13 cellular contexts compared by ENCODE assay signal in genomic region chr2:216300921-216301320, GRCh38.
DNase-seq lines count a peak whose midpoint lies in the region; ATAC-seq and TF ChIP-seq lines count a peak whose summit lies in the region.
"Had no signal": no experiment of that assay in that cellular context is flagged by ENCODE, and none has a peak within 500 bp of the region (broad histone marks: within the 10 kb centered on the region; RNA-seq: fewer than 3 reads in every experiment).

No MANE protein-coding gene starts in this region.

- no peak overlapping the region for H3K27ac ChIP-seq in H9 (ENCODE audit: insufficient read length, low read depth, low read length)
- no peak overlapping the region for H3K27ac ChIP-seq in IMR-90 (ENCODE audit: insufficient read depth, low read length)
- no peak overlapping the region for H3K27ac ChIP-seq in neural progenitor cell
- H3K27ac ChIP-seq in PC-9: no peak overlapping the region
- H3K27ac ChIP-seq: A549, KMS-11 had no signal

- H3K36me3 ChIP-seq in IMR-90 (ENCODE audit: control insufficient read depth, insufficient read depth, low read length) (no peaks in the 10 kb centered on the region), neural progenitor cell (no peaks in the 10 kb centered on the region), PC-9 (ENCODE audit: low read depth) (no peaks in the 10 kb centered on the region)

- H3F3A ChIP-seq in neural progenitor cell (ENCODE audit: low read depth) (peaks cover 24% of the 10 kb centered on the region), PC-9 (ENCODE audit: insufficient read depth, low read depth) (no peaks in the 10 kb centered on the region)

- CTCF ChIA-PET in IMR-90 (lab: Yijun Ruan, JAX) (interaction anchor here (1.2 kb wide), 1 partner anchor 14 kb away, joined by 3 read pairs; no protein-coding TSS in a partner anchor), PC-9 (lab: Charles Lee) (no interaction called here)

- H3K56ac ChIP-seq in H9 (ENCODE audit: insufficient read length, low read depth, low read length) (no peak overlapping the region), IMR-90 (ENCODE audit: extremely low read depth, insufficient read depth, low read length) (no peak overlapping the region)

- H2AFZ ChIP-seq in H9 (ENCODE audit: low read length): no peak overlapping the region
- no peak overlapping the region for H2AFZ ChIP-seq in IMR-90 (replicated peaks; ENCODE audit: low read length, poor library complexity)
- H2AFZ ChIP-seq in neural progenitor cell (replicated peaks): no peak overlapping the region
- no peak overlapping the region for H2AFZ ChIP-seq in PC-9

- H3K4me3 Mint-ChIP-seq in H9 (no peak overlapping the region), neural progenitor cell (no peak overlapping the region)
- H3K4me3 Mint-ChIP-seq: CD14-positive monocyte; CD8-positive, alpha-beta memory T cell had no signal

- in situ Hi-C loops in IMR-90 (cut with MboI; ENCODE audit: low sequenced_read_pairs): no loop called here

- H3T11ph ChIP-seq in H9 (ENCODE audit: low read length): no peak overlapping the region

- H4K5ac ChIP-seq in H9 (ENCODE audit: insufficient read length, low read depth, low read length) (no peak overlapping the region), IMR-90 (ENCODE audit: low read depth, low read length) (no peak overlapping the region)

- no peak overlapping the region for H2BK120ac ChIP-seq in H9 (ENCODE audit: low read depth, low read length, poor library complexity, severe bottlenecking)
- peak overlapping the region; percentile 52 for H2BK120ac ChIP-seq in IMR-90 (ENCODE audit: low read depth, low read length)

- H3K27me3 Mint-ChIP-seq in H9 (ENCODE audit: low read depth) (peaks cover 3% of the 10 kb centered on the region), neural progenitor cell (ENCODE audit: insufficient read depth, low read depth) (peaks cover 9% of the 10 kb centered on the region)

- H2BK20ac ChIP-seq in H9 (ENCODE audit: low read depth, low read length, poor library complexity, severe bottlenecking) (no peak overlapping the region), IMR-90 (ENCODE audit: low read depth, low read length) (peak overlapping the region; percentile 57; the same call in 1 of the 2 replicates)

- DNase-seq in H9: no peak
- DNase-seq in IMR-90: no peak
- peak; percentile 89 for DNase-seq in cerebellar cortex (ENCODE audit: low spot score)
- DNase-seq in neural progenitor cell (ENCODE audit: low spot score): no peak
- no peak for DNase-seq in PC-9
- no peak for DNase-seq in head of caudate nucleus
- DNase-seq in stimulated activated CD4-positive, alpha-beta T cell treated with anti-CD3 and anti-CD28 coated beads, Interleukin-4, amount 100 ng/mL, for 24 hours: no peak
- DNase-seq: Caco-2; CD8-positive, alpha-beta memory T cell; DMS79 had no signal

- H3K4me1 ChIP-seq in H9 (ENCODE audit: insufficient read depth, low read length) (peaks cover 5% of the 10 kb centered on the region; the same call in 1 of the 2 replicates), IMR-90 (ENCODE audit: control insufficient read depth, insufficient read depth, low read length) (peaks cover 12% of the 10 kb centered on the region), neural progenitor cell (peaks cover 30% of the 10 kb centered on the region), PC-9 (replicated peaks; ENCODE audit: insufficient read depth) (peaks cover 4% of the 10 kb centered on the region; the same call in 1 of the 2 replicates)
- H3K4me1 ChIP-seq: Caco-2 had no signal

- H4K8ac ChIP-seq in H9 (replicated peaks; ENCODE audit: insufficient read length, low read depth, low read length) (no peak overlapping the region), IMR-90 (ENCODE audit: low read depth in 2 of 2, low read length in 2 of 2) (peak overlapping the region in 1 of 2 experiments; percentile 3; a peak in 1 of 4 replicates)

- no TSS peak for BruUV-seq in IMR-90 (replicated peaks; lab: Mats Ljungman, UMichigan)
- no TSS peak for BruUV-seq in PC-9 (replicated peaks; lab: Mats Ljungman, UMichigan)

- peaks cover 37 to 39% of the 10 kb centered on the region in 2 experiments for H3K4me1 Mint-ChIP-seq in H9
- peaks cover 9% of the 10 kb centered on the region for H3K4me1 Mint-ChIP-seq in neural progenitor cell
- H3K4me1 Mint-ChIP-seq: CD14-positive monocyte had no signal

- H3K9ac ChIP-seq in H9 (ENCODE audit: extremely low read depth, insufficient read length, low read length) (no peak overlapping the region), IMR-90 (ENCODE audit: low read depth, low read length) (no peak overlapping the region), neural progenitor cell (no peak overlapping the region)
- H3K9ac ChIP-seq: KMS-11 had no signal

- no peaks in the 10 kb centered on the region for H3K23me2 ChIP-seq in H9 (ENCODE audit: insufficient read length, low read depth, low read length, poor library complexity, severe bottlenecking)

- POLR2A ChIA-PET in IMR-90 (lab: Charles Lee; ENCODE audit: unreplicated experiment) (no interaction called here), PC-9 (lab: Charles Lee; ENCODE audit: unreplicated experiment) (no interaction called here)

- H3K23ac ChIP-seq in H9 (ENCODE audit: insufficient read length, low read depth, low read length): no peak overlapping the region
- no peak overlapping the region for H3K23ac ChIP-seq in IMR-90 (ENCODE audit: low read depth, low read length)

- H2AK5ac ChIP-seq in H9 (ENCODE audit: insufficient read length, low read length) (no peak overlapping the region), IMR-90 (ENCODE audit: low read depth, low read length) (peak overlapping the region; percentile 25)

- H2BK15ac ChIP-seq in H9 (ENCODE audit: low read depth, low read length) (no peak overlapping the region), IMR-90 (ENCODE audit: low read depth, low read length) (peak overlapping the region; percentile 78; the same call in 1 of the 3 replicates)

- dilution Hi-C loops in IMR-90 (cut with HindIII; ENCODE audit: low sequenced_read_pairs, unreplicated experiment): no loop called here

- H2AK9ac ChIP-seq in IMR-90 (replicated peaks; ENCODE audit: low read depth, low read length, poor library complexity): no peak overlapping the region

- intact Hi-C loops in IMR-90 (cut with micrococcal nuclease) (no loop called here), PC-9 (cut with micrococcal nuclease; ENCODE audit: unreplicated experiment) (no loop called here), head of caudate nucleus (cut with DNase I) (no loop called here)

- H3K9me3 ChIP-seq in H9 (ENCODE audit: control insufficient read depth, low read depth, low read length) (no peaks in the 10 kb centered on the region), IMR-90 (ENCODE audit: control insufficient read depth, insufficient read depth, low read length) (no peaks in the 10 kb centered on the region), neural progenitor cell (ENCODE audit: low read depth) (no peaks in the 10 kb centered on the region), PC-9 (ENCODE audit: insufficient read depth, low read depth) (no peaks in the 10 kb centered on the region)
- H3K9me3 ChIP-seq: A549, Caco-2 had no signal

- no peak overlapping the region for H2BK12ac ChIP-seq in H9 (ENCODE audit: insufficient read length, low read depth, low read length)

- H3K4me2 ChIP-seq in H9 (ENCODE audit: insufficient read depth, insufficient read length, low read length) (no peak overlapping the region), IMR-90 (ENCODE audit: low read depth, low read length) (no peak overlapping the region), neural progenitor cell (peak overlapping the region; percentile 23), PC-9 (no peak overlapping the region)
- H3K4me2 ChIP-seq: A549, KMS-11 had no signal

- H4K20me1 ChIP-seq in H9 (ENCODE audit: control insufficient read depth, insufficient read depth, insufficient read length) (no peaks in the 10 kb centered on the region), IMR-90 (ENCODE audit: insufficient read depth, low read length) (no peaks in the 10 kb centered on the region), neural progenitor cell (ENCODE audit: low read depth) (no peaks in the 10 kb centered on the region), PC-9 (ENCODE audit: insufficient read depth) (no peaks in the 10 kb centered on the region)

- TF ChIP-seq CTCF in H9 (conservative IDR thresholded peaks at IDR 0.05) (peak; percentile 13; the same call in 1 of the 3 replicates), IMR-90 (conservative IDR thresholded peaks at IDR 0.05; ENCODE audit: low read depth, low read length) (no peak), neural progenitor cell (IDR thresholded peaks at IDR 0.05) (no peak), PC-9 (conservative IDR thresholded peaks at IDR 0.05) (no peak)

- H3K18ac ChIP-seq in H9 (ENCODE audit: insufficient read length, low read depth, low read length): no peak overlapping the region
- no peak overlapping the region for H3K18ac ChIP-seq in IMR-90 (ENCODE audit: low read depth, low read length)

- no CpG with 5 or more reads among the region's 2 CpGs for WGBS in H9 (ENCODE audit: extremely low coverage, insufficient read length, low lambda C conversion rate)
- WGBS in IMR-90 (ENCODE audit: extremely low coverage in 2 of 2, insufficient read length in 1 of 2), 2 experiments: 100% methylated on average over 1 of the region's 2 CpGs; no CpG with 5 or more reads in 1 of the 2 experiments

- H4K91ac ChIP-seq in H9 (ENCODE audit: insufficient read length, low read depth, low read length) (no peak overlapping the region), IMR-90 (ENCODE audit: insufficient read depth, low read depth, low read length) (peak overlapping the region; percentile 9; the same call in 1 of the 2 replicates)

- ATAC-seq in IMR-90 (ENCODE audit: low read depth): no peak
- ATAC-seq: A549 had no signal

- H3K4me3 ChIP-seq in IMR-90 (ENCODE audit: insufficient read depth, low read depth, low read length) (no peak overlapping the region), neural progenitor cell (no peak overlapping the region), PC-9 (no peak overlapping the region)
- H3K4me3 ChIP-seq: A549 had no signal

- no peak overlapping the region; the same call in 1 of the 2 replicates for H3K14ac ChIP-seq in H9 (ENCODE audit: insufficient read depth, low read length)
- H3K14ac ChIP-seq in IMR-90 (replicated peaks; ENCODE audit: low read depth, low read length): no peak overlapping the region

- no peaks in the 10 kb centered on the region for H3K79me2 ChIP-seq in H9 (ENCODE audit: insufficient read depth, low read length)
- H3K79me2 ChIP-seq in neural progenitor cell (ENCODE audit: low read depth): no peaks in the 10 kb centered on the region
- no peaks in the 10 kb centered on the region for H3K79me2 ChIP-seq in PC-9 (ENCODE audit: low read depth)

- H3K4ac ChIP-seq in H9 (ENCODE audit: low read depth, low read length) (no peak overlapping the region), IMR-90 (ENCODE audit: low read depth, low read length) (no peak overlapping the region)

- H2BK5ac ChIP-seq in H9 (ENCODE audit: insufficient read length, low read length) (no peak overlapping the region), IMR-90 (ENCODE audit: low read depth, low read length, poor library complexity, severe bottlenecking) (no peak overlapping the region)

- no peak overlapping the region for H3K27ac Mint-ChIP-seq in H9
- H3K27ac Mint-ChIP-seq in neural progenitor cell: no peak overlapping the region
- H3K27ac Mint-ChIP-seq: CD8-positive, alpha-beta memory T cell had no signal

- no peak for TF ChIP-seq POLR2A in IMR-90 (IDR thresholded peaks at IDR 0.05; ENCODE audit: low read depth, low read length)

- no peaks in the 10 kb centered on the region; a peak in 1 of 5 replicates for H3K9me3 Mint-ChIP-seq in H9
- no peaks in the 10 kb centered on the region for H3K9me3 Mint-ChIP-seq in neural progenitor cell
- H3K9me3 Mint-ChIP-seq: CD8-positive, alpha-beta memory T cell had no signal

- H3K36me3 Mint-ChIP-seq in H9 (ENCODE audit: insufficient read depth in 1 of 3, low read depth in 3 of 3) (no peaks in the 10 kb centered on the region), neural progenitor cell (no peaks in the 10 kb centered on the region)
- H3K36me3 Mint-ChIP-seq: CD14-positive monocyte had no signal

- no peak for TF ChIP-seq RAD21 in IMR-90 (IDR thresholded peaks at IDR 0.05; ENCODE audit: low read length)

- no peaks in the 10 kb centered on the region for H3K9me2 ChIP-seq in PC-9 (ENCODE audit: insufficient read depth)

- peaks cover 22% of the 10 kb centered on the region for H3K9me1 ChIP-seq in IMR-90 (ENCODE audit: insufficient read depth, low read length)

- H3K27me3 ChIP-seq in H9 (ENCODE audit: insufficient read depth, low read length) (no peaks in the 10 kb centered on the region), IMR-90 (ENCODE audit: control insufficient read depth, insufficient read depth, low read length) (no peaks in the 10 kb centered on the region), neural progenitor cell (no peaks in the 10 kb centered on the region), PC-9 (ENCODE audit: insufficient read depth, low read depth) (no peaks in the 10 kb centered on the region)

- no peaks in the 10 kb centered on the region for H3K79me1 ChIP-seq in H9 (ENCODE audit: insufficient read depth, low read depth, low read length, poor library complexity, severe bottlenecking)
- peaks cover 40 to 65% of the 10 kb centered on the region in 2 experiments for H3K79me1 ChIP-seq in IMR-90 (ENCODE audit: low read depth in 1 of 2, low read length in 2 of 2)
